ENCODE assay signal across 27 cellular contexts in the genomic region with DNA sequence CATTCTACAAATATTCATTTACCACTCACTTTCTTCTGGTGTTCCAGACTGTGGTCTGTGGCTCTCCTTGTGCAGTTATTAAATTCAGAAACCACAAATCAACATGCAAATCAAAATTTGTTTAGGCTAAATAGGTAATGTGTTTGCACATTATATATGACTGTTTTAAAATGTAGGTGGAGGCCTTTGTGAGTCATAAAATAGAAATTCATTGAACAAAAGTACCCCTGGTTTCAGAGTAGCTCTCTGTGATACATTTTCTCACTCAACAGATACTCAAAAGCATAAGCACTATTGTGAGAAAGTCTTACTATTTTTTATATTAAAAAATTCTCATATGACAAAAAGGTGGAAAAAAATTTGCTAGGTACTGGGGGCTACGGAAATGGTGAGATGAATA.
"Had no signal": no experiment of that assay in that cellular context is flagged by ENCODE, and none has a peak within 500 bp of the region (broad histone marks: within the 10 kb centered on the region; RNA-seq: fewer than 3 reads in every experiment).

No MANE protein-coding gene starts in this region.

- DNase-seq: occipital lobe; ovary; posterior cingulate gyrus; psoas muscle; right cardiac atrium; right lobe of liver; sigmoid colon; small intestine; stimulated activated CD4-positive, alpha-beta T cell treated with anti-CD3 and anti-CD28 coated beads, Interleukin-15, amount 100 ng/mL, for 24 hours; stimulated activated CD4-positive, alpha-beta T cell treated with anti-CD3 and anti-CD28 coated beads, Interleukin-2, amount 100 ng/mL, for 24 hours; stimulated activated CD4-positive, alpha-beta T cell treated with anti-CD3 and anti-CD28 coated beads, Interleukin-2, amount 100 ng/mL, for 48 hours; stimulated activated CD4-positive, alpha-beta T cell treated with anti-CD3 and anti-CD28 coated beads, Interleukin-4, amount 100 ng/mL, for 24 hours; stimulated activated naive B cell treated with anti-CD40 and anti-IgM and Interleukin-4, amounts not matched to agents 10 μg/mL and 1 μg/mL and 100 μg/mL, for 72 hours; stimulated activated naive CD4-positive, alpha-beta T cell treated with Interleukin-2 at 50 U/mL for 16 hours; stomach; thyroid gland; trophoblast cell; upper lobe of left lung had no signal

- H3K36me3 ChIP-seq: neural progenitor cell, ovary, right lobe of liver, sigmoid colon, stomach, thoracic aorta, thyroid gland, tibial nerve, upper lobe of left lung, vagina had no signal

- H3K4me3 ChIP-seq: neural progenitor cell, ovary, psoas muscle, right lobe of liver, sigmoid colon, stomach, thoracic aorta, thyroid gland, tibial nerve, upper lobe of left lung, vagina had no signal

- ATAC-seq: psoas muscle; right cardiac atrium; right lobe of liver; stimulated activated effector memory CD8-positive, alpha-beta T cell treated with anti-CD3 and anti-CD28 coated beads, Interleukin-12 subunit alpha, Interleukin-12 subunit beta, amount 100 ng/mL, for 72 hours; stimulated activated naive B cell treated with anti-CD40 and anti-IgM and Interleukin-4, amounts not matched to agents 10 μg/mL and 1 μg/mL and 100 μg/mL, for 72 hours had no signal

- H3K4me1 ChIP-seq: neural progenitor cell, parathyroid adenoma, psoas muscle, right lobe of liver, sigmoid colon, stomach, thyroid gland, tibial nerve, upper lobe of left lung, vagina had no signal

- H3K4me1 Mint-ChIP-seq: nephron; stimulated activated effector memory CD8-positive, alpha-beta T cell treated with anti-CD3 and anti-CD28 coated beads, Interleukin-12 subunit alpha, Interleukin-12 subunit beta, amount 100 ng/mL, for 72 hours; stimulated activated naive B cell treated with anti-CD40 and anti-IgM and Interleukin-4, amounts not matched to agents 10 μg/mL and 1 μg/mL and 100 μg/mL, for 72 hours had no signal

- H3K36me3 Mint-ChIP-seq: neural progenitor cell; stimulated activated effector memory CD8-positive, alpha-beta T cell treated with anti-CD3 and anti-CD28 coated beads, Interleukin-12 subunit alpha, Interleukin-12 subunit beta, amount 100 ng/mL, for 72 hours; stimulated activated naive B cell treated with anti-CD40 and anti-IgM and Interleukin-4, amounts not matched to agents 10 μg/mL and 1 μg/mL and 100 μg/mL, for 72 hours had no signal

- H3K9me3 ChIP-seq: ovary, psoas muscle, right lobe of liver, sigmoid colon, stomach, thoracic aorta, thyroid gland, tibial nerve, upper lobe of left lung, vagina had no signal

- H3K27me3 ChIP-seq: neural progenitor cell, ovary, right lobe of liver, sigmoid colon, stomach, thyroid gland, tibial nerve, upper lobe of left lung, vagina had no signal

- H3K4me3 Mint-ChIP-seq: nephron; neural progenitor cell; stimulated activated effector memory CD8-positive, alpha-beta T cell treated with anti-CD3 and anti-CD28 coated beads, Interleukin-12 subunit alpha, Interleukin-12 subunit beta, amount 100 ng/mL, for 72 hours; stimulated activated naive B cell treated with anti-CD40 and anti-IgM and Interleukin-4, amounts not matched to agents 10 μg/mL and 1 μg/mL and 100 μg/mL, for 72 hours; stimulated activated naive CD8-positive, alpha-beta T cell treated with anti-CD3 and anti-CD28 coated beads, Interleukin-15, Interleukin-2, amounts not matched to agents 100 ng/mL and 50 ng/mL, for 24 hours had no signal

- H3K27me3 Mint-ChIP-seq: stimulated activated naive B cell treated with anti-CD40 and anti-IgM and Interleukin-4, amounts not matched to agents 10 μg/mL and 1 μg/mL and 100 μg/mL, for 72 hours; stimulated activated naive CD8-positive, alpha-beta T cell treated with anti-CD3 and anti-CD28 coated beads, Interleukin-15, Interleukin-2, amounts not matched to agents 100 ng/mL and 50 ng/mL, for 24 hours had no signal

- H3K9me3 Mint-ChIP-seq: nephron; stimulated activated effector memory CD8-positive, alpha-beta T cell treated with anti-CD3 and anti-CD28 coated beads, Interleukin-12 subunit alpha, Interleukin-12 subunit beta, amount 100 ng/mL, for 72 hours had no signal

- H3K27ac ChIP-seq: neural progenitor cell, ovary, parathyroid adenoma, psoas muscle, right lobe of liver, sigmoid colon, stomach, thoracic aorta, thyroid gland, tibial nerve, upper lobe of left lung, vagina had no signal

- H3K27ac Mint-ChIP-seq: nephron; neural progenitor cell; progenitor cell of endocrine pancreas; stimulated activated effector memory CD8-positive, alpha-beta T cell treated with anti-CD3 and anti-CD28 coated beads, Interleukin-12 subunit alpha, Interleukin-12 subunit beta, amount 100 ng/mL, for 72 hours; stimulated activated naive B cell treated with anti-CD40 and anti-IgM and Interleukin-4, amounts not matched to agents 10 μg/mL and 1 μg/mL and 100 μg/mL, for 72 hours; stimulated activated naive CD8-positive, alpha-beta T cell treated with anti-CD3 and anti-CD28 coated beads, Interleukin-15, Interleukin-2, amounts not matched to agents 100 ng/mL and 50 ng/mL, for 24 hours had no signal
